ENCODE assay signal across 19 cellular contexts in genomic region chr1:215679231-215679630, GRCh38.
A peak's percentile ranks its signal among the peaks of the same experiment; 100 is the strongest.
DNase-seq lines count a peak whose midpoint lies in the region; ATAC-seq and TF ChIP-seq lines count a peak whose summit lies in the region.
"Had no signal": no experiment of that assay in that cellular context is flagged by ENCODE, and none has a peak within 500 bp of the region (broad histone marks: within the 10 kb centered on the region; RNA-seq: fewer than 3 reads in every experiment).

No MANE protein-coding gene starts in this region.

- H2BK12ac ChIP-seq in H9 (ENCODE audit: insufficient read length, low read depth, low read length), result no peak overlapping the region

- H3K9me3 Mint-ChIP-seq in H9 (no peaks in the 10 kb centered on the region), WTC11 (no peaks in the 10 kb centered on the region)
- H3K9me3 Mint-ChIP-seq in activated naive CD4-positive, alpha-beta T cell treated with anti-CD3 and anti-CD28 coated beads, Interleukin-2, amount 10 ng/mL, durations not matched to agents 7 days and 5 days, result no peaks in the 10 kb centered on the region
- H3K9me3 Mint-ChIP-seq: CD8-positive, alpha-beta T cell had no signal

- TF ChIP-seq CTCF in H9 (conservative IDR thresholded peaks at IDR 0.05) (no peak), WTC11 (IDR thresholded peaks at IDR 0.05) (no peak), esophagus muscularis mucosa (IDR thresholded peaks at IDR 0.05) (no peak)

- no peak overlapping the region for H3K27ac ChIP-seq in H9 (ENCODE audit: insufficient read length, low read depth, low read length)
- no peak overlapping the region for H3K27ac ChIP-seq in esophagus muscularis mucosa (replicated peaks in 1 of 4)
- H3K27ac ChIP-seq: 22Rv1, BLaER1, C4-2B, GM23248 had no signal

- H2AK5ac ChIP-seq in H9 (ENCODE audit: insufficient read length, low read length), result no peak overlapping the region

- H3K36me3 Mint-ChIP-seq in H9 (ENCODE audit: insufficient read depth in 1 of 3, low read depth in 3 of 3), result no peaks in the 10 kb centered on the region
- H3K36me3 Mint-ChIP-seq in WTC11, result no peaks in the 10 kb centered on the region
- H3K36me3 Mint-ChIP-seq in activated naive CD4-positive, alpha-beta T cell treated with anti-CD3 and anti-CD28 coated beads, Interleukin-2, amount 10 ng/mL, durations not matched to agents 7 days and 5 days, result no peaks in the 10 kb centered on the region
- H3K36me3 Mint-ChIP-seq: CD4-positive, CD25-positive, alpha-beta regulatory T cell; CD8-positive, alpha-beta T cell had no signal

- H2BK15ac ChIP-seq in H9 (ENCODE audit: low read depth, low read length), result no peak overlapping the region

- no peak overlapping the region for H3T11ph ChIP-seq in H9 (ENCODE audit: low read length)

- TF ChIP-seq POLR2A in esophagus muscularis mucosa (IDR thresholded peaks at IDR 0.05; ENCODE audit: low read depth), result no peak

- no peaks in the 10 kb centered on the region for H4K20me1 ChIP-seq in H9 (ENCODE audit: control insufficient read depth, insufficient read depth, insufficient read length)
- H4K20me1 ChIP-seq: BLaER1 had no signal

- no peak overlapping the region for H4K91ac ChIP-seq in H9 (ENCODE audit: insufficient read length, low read depth, low read length)

- H3K23ac ChIP-seq in H9 (ENCODE audit: insufficient read length, low read depth, low read length), result no peak overlapping the region

- H3K27me3 ChIP-seq in H9 (ENCODE audit: insufficient read depth, low read length) (no peaks in the 10 kb centered on the region), esophagus muscularis mucosa (no peaks in the 10 kb centered on the region)
- H3K27me3 ChIP-seq: BLaER1 had no signal

- no peak overlapping the region for H3K4me3 ChIP-seq in esophagus muscularis mucosa
- H3K4me3 ChIP-seq: BLaER1, GM23248 had no signal

- no peaks in the 10 kb centered on the region for H3K23me2 ChIP-seq in H9 (ENCODE audit: insufficient read length, low read depth, low read length, poor library complexity, severe bottlenecking)

- no peak overlapping the region for H3K27ac Mint-ChIP-seq in H9
- H3K27ac Mint-ChIP-seq in WTC11, result no peak overlapping the region
- H3K27ac Mint-ChIP-seq in activated naive CD4-positive, alpha-beta T cell treated with anti-CD3 and anti-CD28 coated beads, Interleukin-2, amount 10 ng/mL, durations not matched to agents 7 days and 5 days, result no peak overlapping the region
- H3K27ac Mint-ChIP-seq: B cell; CD4-positive, CD25-positive, alpha-beta regulatory T cell; CD8-positive, alpha-beta T cell had no signal

- no peak overlapping the region for H4K8ac ChIP-seq in H9 (replicated peaks; ENCODE audit: insufficient read length, low read depth, low read length)

- no peak overlapping the region for H3K4me2 ChIP-seq in H9 (ENCODE audit: insufficient read depth, insufficient read length, low read length)
- H3K4me2 ChIP-seq: BLaER1 had no signal

- H3K79me2 ChIP-seq in H9 (ENCODE audit: insufficient read depth, low read length), result no peaks in the 10 kb centered on the region

- H3K4me3 Mint-ChIP-seq in H9 (no peak overlapping the region), WTC11 (no peak overlapping the region)
- H3K4me3 Mint-ChIP-seq in activated naive CD4-positive, alpha-beta T cell treated with anti-CD3 and anti-CD28 coated beads, Interleukin-2, amount 10 ng/mL, durations not matched to agents 7 days and 5 days, result no peak overlapping the region
- H3K4me3 Mint-ChIP-seq: B cell; CD4-positive, CD25-positive, alpha-beta regulatory T cell; CD8-positive, alpha-beta T cell had no signal

- H3K56ac ChIP-seq in H9 (ENCODE audit: insufficient read length, low read depth, low read length), result no peak overlapping the region

- no peaks in the 10 kb centered on the region for H3K36me3 ChIP-seq in esophagus muscularis mucosa
- H3K36me3 ChIP-seq: BLaER1 had no signal

- no peak for DNase-seq in H9
- no peak for DNase-seq in WTC11 (ENCODE audit: low spot score)
- DNase-seq in esophagus muscularis mucosa (ENCODE audit: extremely low spot score), result peak; percentile 90
- DNase-seq in retina, result peak; percentile 13
- no peak for DNase-seq in T-helper 1 cell
- DNase-seq in NCI-H774 (lab: John Stamatoyannopoulos, UW), result no peak
- DNase-seq in RPMI8226, result no peak
- DNase-seq in activated naive CD4-positive, alpha-beta T cell treated with anti-CD3 and anti-CD28 coated beads, Interleukin-2, amount 10 ng/mL, durations not matched to agents 7 days and 5 days, result no peak
- DNase-seq: Caco-2; CD4-positive, CD25-positive, alpha-beta regulatory T cell; CD8-positive, alpha-beta T cell; DMS153; DND-41; GM23248; HCEC 1CT had no signal

- H3K79me1 ChIP-seq in H9 (ENCODE audit: insufficient read depth, low read depth, low read length, poor library complexity, severe bottlenecking), result no peaks in the 10 kb centered on the region

- H3K4me1 ChIP-seq in H9 (ENCODE audit: insufficient read depth, low read length), result no peaks in the 10 kb centered on the region; the same call in 1 of the 2 replicates
- H3K4me1 ChIP-seq in esophagus muscularis mucosa, result no peaks in the 10 kb centered on the region
- H3K4me1 ChIP-seq: BLaER1, Caco-2 had no signal

- no peak for TF ChIP-seq EP300 in esophagus muscularis mucosa (IDR thresholded peaks at IDR 0.05)

- peak; percentile 15; the same call in 1 of the 2 replicates for ATAC-seq in WTC11
- ATAC-seq: CD8-positive, alpha-beta T cell had no signal

- H3K14ac ChIP-seq in H9 (ENCODE audit: insufficient read depth, low read length), result 0 out of 2 replicates have a peak overlapping the region, but pooled peaks have one; percentile 18

- H3K4ac ChIP-seq in H9 (ENCODE audit: low read depth, low read length), result no peak overlapping the region

- H3K4me1 Mint-ChIP-seq in H9 (peaks cover 3 to 4% of the 10 kb centered on the region in 2 experiments; a peak in 1 of 4 replicates), WTC11 (peaks cover 5% of the 10 kb centered on the region)
- no peaks in the 10 kb centered on the region for H3K4me1 Mint-ChIP-seq in activated naive CD4-positive, alpha-beta T cell treated with anti-CD3 and anti-CD28 coated beads, Interleukin-2, amount 10 ng/mL, durations not matched to agents 7 days and 5 days
- H3K4me1 Mint-ChIP-seq: B cell; CD4-positive, CD25-positive, alpha-beta regulatory T cell had no signal

- CTCF ChIA-PET in WTC11 (lab: Charles Lee), result interaction anchor here (1.0 kb wide), 1 partner anchor 542 kb away, joined by 4 read pairs; no protein-coding TSS in a partner anchor
- CTCF ChIA-PET in activated naive CD4-positive, alpha-beta T cell treated with anti-CD3 and anti-CD28 coated beads, Interleukin-2, amount 10 ng/mL, durations not matched to agents 7 days and 5 days (lab: Charles Lee), result no interaction called here

- no peak overlapping the region for H2BK20ac ChIP-seq in H9 (ENCODE audit: low read depth, low read length, poor library complexity, severe bottlenecking)

- intact Hi-C loops in esophagus muscularis mucosa (cut with DNase I), result no loop called here

- H3K9ac ChIP-seq in H9 (ENCODE audit: extremely low read depth, insufficient read length, low read length), result no peak overlapping the region
- H3K9ac ChIP-seq: BLaER1, GM23248 had no signal

- no peaks in the 10 kb centered on the region for H3K9me3 ChIP-seq in H9 (ENCODE audit: control insufficient read depth, low read depth, low read length)
- no peaks in the 10 kb centered on the region for H3K9me3 ChIP-seq in esophagus muscularis mucosa
- H3K9me3 ChIP-seq: BLaER1, Caco-2 had no signal

- no peak overlapping the region for H2BK5ac ChIP-seq in H9 (ENCODE audit: insufficient read length, low read length)

- H3K18ac ChIP-seq in H9 (ENCODE audit: insufficient read length, low read depth, low read length), result no peak overlapping the region

- H4K5ac ChIP-seq in H9 (ENCODE audit: insufficient read length, low read depth, low read length), result no peak overlapping the region

- POLR2A ChIA-PET in WTC11 (lab: Charles Lee), result no interaction called here

- WGBS in H9 (ENCODE audit: extremely low coverage, insufficient read length, low lambda C conversion rate), result no CpG with 5 or more reads among the region's 3 CpGs
- WGBS in esophagus muscularis mucosa, result 88% methylated on average over 3 of the region's 3 CpGs

- no peak overlapping the region for H2BK120ac ChIP-seq in H9 (ENCODE audit: low read depth, low read length, poor library complexity, severe bottlenecking)

- no peaks in the 10 kb centered on the region for H3K27me3 Mint-ChIP-seq in H9 (ENCODE audit: low read depth)
- H3K27me3 Mint-ChIP-seq in WTC11 (ENCODE audit: low read depth), result no peaks in the 10 kb centered on the region
- H3K27me3 Mint-ChIP-seq in activated naive CD4-positive, alpha-beta T cell treated with anti-CD3 and anti-CD28 coated beads, Interleukin-2, amount 10 ng/mL, durations not matched to agents 7 days and 5 days, result no peaks in the 10 kb centered on the region
- H3K27me3 Mint-ChIP-seq: B cell; CD4-positive, CD25-positive, alpha-beta regulatory T cell had no signal

- no peak overlapping the region for H2AFZ ChIP-seq in H9 (ENCODE audit: low read length)
- H2AFZ ChIP-seq: GM23248 had no signal

TF ChIP-seq in WTC11, 78 proteins besides CTCF, POLR2A, EP300 and RAD21 (continues in another document):
- TF ChIP-seq ZMAT4 (CRISPR knock-in tag; IDR thresholded peaks at IDR 0.05) (no peak), TEAD4 (CRISPR knock-in tag; IDR thresholded peaks at IDR 0.05) (no peak), USF2 (CRISPR knock-in tag; IDR thresholded peaks at IDR 0.05) (no peak), PREB (CRISPR knock-in tag; IDR thresholded peaks at IDR 0.05; ENCODE audit: borderline replicate concordance) (no peak), ESRRA (CRISPR knock-in tag; IDR thresholded peaks at IDR 0.05; ENCODE audit: borderline replicate concordance) (no peak), NR2C2 (CRISPR knock-in tag; IDR thresholded peaks at IDR 0.05) (no peak)

Comparison
In these comparisons a context has a peak if more than half of its experiments do, and no peak if none do; other contexts are left out.
1. DNase-seq: peak in esophagus muscularis mucosa (single experiment) and retina (single experiment); none in H9 (single experiment), WTC11 (single experiment), T-helper 1 cell (0 of 5), NCI-H774 (single experiment), RPMI8226 (single experiment) and activated naive CD4-positive, alpha-beta T cell treated with anti-CD3 and anti-CD28 coated beads, Interleukin-2, amount 10 ng/mL, durations not matched to agents 7 days and 5 days (single experiment).